In genomic region chr17:82979718-82980117, GRCh38 we compare ENCODE assay signal across 16 cellular contexts.
"Had no signal": no experiment of that assay in that cellular context is flagged by ENCODE, and none has a peak within 500 bp of the region (broad histone marks: within the 10 kb centered on the region; RNA-seq: fewer than 3 reads in every experiment).

No MANE protein-coding gene starts in this region.

- ATAC-seq: left ventricle myocardium superior, psoas muscle, sciatic nerve had no signal

- H3K27me3 ChIP-seq: colonic mucosa, esophagus muscularis mucosa had no signal

- H3K27ac ChIP-seq: colonic mucosa, esophagus muscularis mucosa, psoas muscle, thoracic aorta had no signal

- H3K4me3 Mint-ChIP-seq: activated T-cell treated with anti-CD3 and anti-CD28 coated beads, Interleukin-2, amount 50 U/mL, for 4 hours had no signal

- H3K9me3 Mint-ChIP-seq: activated naive CD4-positive, alpha-beta T cell treated with anti-CD3 and anti-CD28 coated beads, Interleukin-2, amount 50 U/mL, for 72 hours; activated T-cell treated with anti-CD3 and anti-CD28 coated beads, Interleukin-2, amount 50 U/mL, for 4 hours; T-cell had no signal

- H3K4me1 ChIP-seq: colonic mucosa, esophagus muscularis mucosa, psoas muscle had no signal

- H3K4me3 ChIP-seq: colonic mucosa, esophagus muscularis mucosa, psoas muscle, thoracic aorta had no signal

- H3K27ac Mint-ChIP-seq: activated naive CD4-positive, alpha-beta T cell treated with anti-CD3 and anti-CD28 coated beads, Interleukin-2, amount 50 U/mL, for 72 hours had no signal

- H3K27me3 Mint-ChIP-seq: T-cell had no signal

- DNase-seq: activated CD4-positive, alpha-beta T cell treated with anti-CD3 and anti-CD28 coated beads, Interleukin-2, amount 50 U/mL, for 48 hours; activated CD4-positive, CD25-positive, alpha-beta regulatory T cell treated with anti-CD3 and anti-CD28 coated beads, Interleukin-2, amount 50 U/mL, for 72 hours; activated effector memory CD4-positive, alpha-beta T cell treated with Interleukin-2 at 50 U/mL for 16 hours; activated T-cell treated with anti-CD3 and anti-CD28 coated beads, Interleukin-2, amount 50 U/mL, for 4 hours; colonic mucosa; effector CD4-positive, alpha-beta T cell; hippocampal formation; left ventricle myocardium superior; mesendoderm; psoas muscle; T-cell; T1000 had no signal

- H3K36me3 ChIP-seq: colonic mucosa, esophagus muscularis mucosa, thoracic aorta had no signal

- H3K9me3 ChIP-seq: colonic mucosa, esophagus muscularis mucosa, psoas muscle, thoracic aorta had no signal

- H3K36me3 Mint-ChIP-seq: T-cell had no signal
